In genomic region chr11:7668911-7669310, GRCh38 we compare ENCODE assay signal across 27 cellular contexts. TPM values are rescaled to one million over a fixed set of nuclear protein-coding genes. Genes with fewer than 3 reads are reported as not detected.
DNase-seq lines count a peak whose midpoint lies in the region; ATAC-seq and TF ChIP-seq lines count a peak whose summit lies in the region.
"Had no signal": no experiment of that assay in that cellular context is flagged by ENCODE, and none has a peak within 500 bp of the region (broad histone marks: within the 10 kb centered on the region; RNA-seq: fewer than 3 reads in every experiment).

No MANE protein-coding gene starts in this region.

- peak overlapping the region; percentile 53 for H3K27ac ChIP-seq in HUES48 (ENCODE audit: low read depth, low read length)
- H3K27ac ChIP-seq in layer of hippocampus (ENCODE audit: low read depth, low read length): peak overlapping the region; percentile 78
- H3K27ac ChIP-seq: adrenal gland, GM23248 had no signal

- no peak overlapping the region for H3K9ac ChIP-seq in HUES48 (ENCODE audit: low read depth, low read length)
- H3K9ac ChIP-seq: GM23248 had no signal

- H3K27me3 ChIP-seq in HUES48 (ENCODE audit: control insufficient read depth, insufficient read depth, low read length) (no peaks in the 10 kb centered on the region), layer of hippocampus (ENCODE audit: control insufficient read depth, insufficient read depth, low read length) (no peaks in the 10 kb centered on the region)
- H3K27me3 ChIP-seq: adrenal gland had no signal

- H3K4me1 ChIP-seq in HUES48 (ENCODE audit: control insufficient read depth, insufficient read depth, low read length): no peaks in the 10 kb centered on the region; the same call in 1 of the 2 replicates

- no peak for TF ChIP-seq CTCF in epithelial cell of esophagus (IDR thresholded peaks at IDR 0.05; ENCODE audit: insufficient read depth, low read depth, low read length, missing control alignments)

- peaks cover 16% of the 10 kb centered on the region for H3K9me3 ChIP-seq in HUES48 (ENCODE audit: control insufficient read depth, insufficient read depth, low read length)
- H3K9me3 ChIP-seq: adrenal gland had no signal

- ATAC-seq in GM18907 (IDR thresholded peaks at IDR 0.05; ENCODE audit: unreplicated experiment) (no peak), HG03520 (IDR thresholded peaks at IDR 0.05; ENCODE audit: unreplicated experiment) (no peak)
- ATAC-seq: SK-N-SH treated with all-trans-retinoic acid at 6 μM for 48 hours; stimulated activated naive B cell treated with anti-CD40 and anti-IgM and Interleukin-4, amounts not matched to agents 10 μg/mL and 1 μg/mL and 100 μg/mL, for 72 hours had no signal

- peaks cover 64% of the 10 kb centered on the region for H3K36me3 ChIP-seq in HUES48 (ENCODE audit: control insufficient read depth, insufficient read depth, low read length)
- H3K36me3 ChIP-seq: adrenal gland had no signal

- H3K4me3 ChIP-seq in HUES48 (ENCODE audit: low read depth, low read length) (no peak overlapping the region), epithelial cell of esophagus (ENCODE audit: low read length) (no peak overlapping the region)
- H3K4me3 ChIP-seq: adrenal gland, GM23248 had no signal

- DNase-seq in epithelial cell of esophagus (ENCODE audit: low read depth) (peak; percentile 80), renal cortical epithelial cell (ENCODE audit: low read depth) (peak; percentile 52), COR-L47 (lab: John Stamatoyannopoulos, UW) (no peak), DMS114 treated with DMSO at 0.1 percent for 48 hours (lab: John Stamatoyannopoulos, UW; ENCODE audit: unreplicated experiment) (no peak)
- DNase-seq: activated CD4-positive, alpha-beta T cell treated with anti-CD3 and anti-CD28 coated beads for 4 hours; activated CD8-positive, alpha-beta memory T cell treated with anti-CD3 and anti-CD28 coated beads, Interleukin-2, amount 50 U/mL, for 4 hours; activated effector memory CD4-positive, alpha-beta T cell treated with Interleukin-2 at 50 U/mL for 16 hours; adrenal gland; CD4-positive, alpha-beta T cell; central memory CD4-positive, alpha-beta T cell; DMS79 treated with DMSO at 0.1 percent for 48 hours; effector memory CD4-positive, alpha-beta T cell; GM23248; MM.1S; NCI-H2029 treated with DMSO at 0.1 percent for 48 hours; NCI-H446; NK-92 treated with Interleukin-12 subunit alpha and Interleukin-12 subunit beta, amount 100 ng/mL, for 24 hours; stimulated activated naive B cell treated with anti-CD40 and anti-IgM and Interleukin-4, amounts not matched to agents 10 μg/mL and 1 μg/mL and 100 μg/mL, for 72 hours had no signal

RNA-seq across cellular contexts. Expression of gene CYB5R2, which starts 4.4 kb away (rescaled TPM):
- 1.1 and 4.0 TPM in 2 replicates for total RNA-seq in renal cortical epithelial cell
- total RNA-seq: CD4-positive, alpha-beta T cell had no signal

RNA-seq across cellular contexts. Expression of gene OVCH2, which starts 37.4 kb away (rescaled TPM):
- total RNA-seq in renal cortical epithelial cell: 0.40 TPM in 1 of 2 replicates, not detected in the other
- total RNA-seq: adrenal gland; CD4-positive, alpha-beta T cell; GM23248; liver; myocyte; pulmonary artery endothelial cell; RPMI7951 had no signal

Comparison
In these comparisons a context has a peak if more than half of its experiments do, and no peak if none do; other contexts are left out.
1. DNase-seq: peak in epithelial cell of esophagus (single experiment) and renal cortical epithelial cell (single experiment); none in COR-L47 (single experiment) and DMS114 treated with DMSO at 0.1 percent for 48 hours (single experiment).